Comparison of ENCODE assay signal across 9 cellular contexts in the genomic region with DNA sequence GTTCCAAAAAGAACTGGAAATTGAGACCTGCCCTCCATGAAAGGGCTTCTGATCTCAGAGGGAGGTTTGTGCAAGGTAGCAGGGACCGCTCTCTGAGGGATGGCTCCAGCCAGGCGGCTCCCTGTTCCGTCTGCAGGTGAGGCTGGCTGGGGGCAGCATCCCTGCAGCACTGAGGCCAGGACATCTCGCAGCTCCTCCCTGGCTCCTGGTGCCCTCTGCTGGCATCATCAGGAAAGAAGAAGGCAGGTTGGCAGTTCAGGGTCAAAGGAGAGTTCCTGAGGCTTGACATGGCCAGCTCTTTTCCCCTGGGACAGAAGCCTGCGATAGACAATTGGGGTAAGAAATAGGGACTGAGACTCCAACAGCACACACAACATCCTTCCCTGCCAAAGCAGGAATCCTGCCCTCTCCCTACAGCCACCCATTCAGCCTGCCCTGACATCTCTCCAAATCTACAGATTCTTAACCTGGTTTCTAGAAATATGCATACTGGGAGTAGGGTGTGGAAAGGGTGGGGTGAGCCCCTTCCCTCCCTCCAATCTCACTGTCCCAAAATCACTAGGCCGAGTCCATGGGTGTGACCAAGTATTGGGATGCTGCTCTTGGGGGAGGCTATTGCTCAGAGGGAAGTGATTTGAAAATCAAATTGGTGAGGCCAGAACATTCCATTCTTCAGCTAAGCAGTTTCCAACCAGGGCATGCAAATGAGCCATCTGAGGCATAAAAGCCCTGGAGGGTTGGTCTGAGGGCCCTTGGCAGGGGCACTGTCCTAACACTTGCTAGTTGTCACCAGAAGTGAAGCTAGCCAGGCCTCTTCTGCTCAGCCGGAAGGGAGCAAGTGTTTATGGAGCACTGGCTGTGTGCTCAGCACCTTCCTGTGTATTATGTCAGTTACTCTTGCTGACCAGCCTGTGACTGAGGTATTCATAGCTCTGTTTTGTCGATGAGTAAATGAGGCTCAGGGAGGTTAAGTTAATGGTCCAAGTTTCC.
DNase-seq lines count a peak whose midpoint lies in the region; ATAC-seq and TF ChIP-seq lines count a peak whose summit lies in the region.
"Had no signal": no experiment of that assay in that cellular context is flagged by ENCODE, and none has a peak within 500 bp of the region (broad histone marks: within the 10 kb centered on the region; RNA-seq: fewer than 3 reads in every experiment).

No MANE protein-coding gene starts in this region.

- H4K91ac ChIP-seq in IMR-90 (ENCODE audit: insufficient read depth, low read depth, low read length): no peak overlapping the region

- no peak overlapping the region for H3K4me3 ChIP-seq in IMR-90 (ENCODE audit: insufficient read depth, low read depth, low read length)
- H3K4me3 ChIP-seq in mammary epithelial cell (replicated peaks in 1 of 3; ENCODE audit: insufficient read depth in 1 of 3, low read depth in 2 of 3, low read length in 3 of 3): no peak overlapping the region
- H3K4me3 ChIP-seq in lung: no peak overlapping the region

- DNase-seq in COR-L47 (lab: John Stamatoyannopoulos, UW) (peak; percentile 8), IMR-90 (no peak), mammary epithelial cell (no peak), lung (ENCODE audit: low spot score) (peak; percentile 69), epidermal melanocyte (ENCODE audit: insufficient read length, low spot score) (no peak), T-helper 2 cell (no peak)
- DNase-seq: T-cell had no signal

- H3K9me1 ChIP-seq in IMR-90 (ENCODE audit: insufficient read depth, low read length): no peaks in the 10 kb centered on the region

- no peaks in the 10 kb centered on the region for H3K79me1 ChIP-seq in IMR-90 (ENCODE audit: low read depth in 1 of 2, low read length in 2 of 2)

- in situ Hi-C loops in IMR-90 (cut with MboI; ENCODE audit: low sequenced_read_pairs): loop anchor here (10.0 to 25.0 kb wide), 3 partner anchors 255 to 638 kb away; a partner anchor contains a TSS
- in situ Hi-C loops in mammary epithelial cell (cut with MboI; ENCODE audit: low sequenced_read_pairs in 2 of 2): loop anchor here (10.0 to 25.0 kb wide), 3 partner anchors 225 to 613 kb away; no protein-coding TSS in a partner anchor

- peak overlapping the region; percentile 62 for H2AFZ ChIP-seq in IMR-90 (replicated peaks; ENCODE audit: low read length, poor library complexity)
- peak overlapping the region; percentile 33 for H2AFZ ChIP-seq in mammary epithelial cell (ENCODE audit: low read depth, low read length)

- POLR2A ChIA-PET in IMR-90 (lab: Charles Lee; ENCODE audit: unreplicated experiment): no interaction called here

- no peak overlapping the region for H2AK5ac ChIP-seq in IMR-90 (ENCODE audit: low read depth, low read length)

- no peak overlapping the region for H3K4ac ChIP-seq in IMR-90 (ENCODE audit: low read depth, low read length)

- no peak overlapping the region for H3K4me2 ChIP-seq in IMR-90 (ENCODE audit: low read depth, low read length)
- H3K4me2 ChIP-seq in mammary epithelial cell (ENCODE audit: insufficient read depth, low read depth, low read length): no peak overlapping the region

- no peak overlapping the region for H2BK5ac ChIP-seq in IMR-90 (ENCODE audit: low read depth, low read length, poor library complexity, severe bottlenecking)

- dilution Hi-C loops in IMR-90 (cut with HindIII; ENCODE audit: low sequenced_read_pairs, unreplicated experiment) (no loop called here), mammary epithelial cell (cut with HindIII; ENCODE audit: low sequenced_read_pairs) (loop anchor here (5.0 to 25.0 kb wide), 2 partner anchors 88 to 213 kb away; no protein-coding TSS in a partner anchor)

- no peak overlapping the region for H2AK9ac ChIP-seq in IMR-90 (replicated peaks; ENCODE audit: low read depth, low read length, poor library complexity)

- no peak overlapping the region for H2BK15ac ChIP-seq in IMR-90 (ENCODE audit: low read depth, low read length)

- H2BK20ac ChIP-seq in IMR-90 (ENCODE audit: low read depth, low read length): no peak overlapping the region

- H3K4me1 ChIP-seq in IMR-90 (ENCODE audit: control insufficient read depth, insufficient read depth, low read length): no peaks in the 10 kb centered on the region
- H3K4me1 ChIP-seq in mammary epithelial cell (ENCODE audit: insufficient read depth, low read length): peaks cover under 1% of the 10 kb centered on the region
- H3K4me1 ChIP-seq in lung (ENCODE audit: control insufficient read depth in 2 of 2, insufficient read depth in 2 of 2, low read length in 2 of 2): no peaks in the 10 kb centered on the region

- no peak overlapping the region for H4K5ac ChIP-seq in IMR-90 (ENCODE audit: low read depth, low read length)

- ATAC-seq in IMR-90 (ENCODE audit: low read depth): no peak
- peak; percentile 63 for ATAC-seq in lung (ENCODE audit: insufficient read depth, low FRiP score)
- no peak for ATAC-seq in HG02610 (IDR thresholded peaks at IDR 0.05; ENCODE audit: unreplicated experiment)
- ATAC-seq in GM18868 (IDR thresholded peaks at IDR 0.05; ENCODE audit: unreplicated experiment): no peak
- ATAC-seq: T-cell had no signal

- H3K27ac ChIP-seq in IMR-90 (ENCODE audit: insufficient read depth, low read length) (no peak overlapping the region), mammary epithelial cell (ENCODE audit: insufficient read depth, low read depth, low read length) (no peak overlapping the region), lung (ENCODE audit: low read depth in 1 of 2, low read length in 1 of 2) (no peak overlapping the region)

- no peak overlapping the region for H2BK120ac ChIP-seq in IMR-90 (ENCODE audit: low read depth, low read length)

- TF ChIP-seq RAD21 in IMR-90 (IDR thresholded peaks at IDR 0.05; ENCODE audit: low read length): no peak; the same call in 1 of the 2 replicates

- BruUV-seq in IMR-90 (replicated peaks; lab: Mats Ljungman, UMichigan): no TSS peak
- no TSS peak for BruUV-seq in mammary epithelial cell (replicated peaks; lab: Mats Ljungman, UMichigan)

- H3K56ac ChIP-seq in IMR-90 (ENCODE audit: extremely low read depth, insufficient read depth, low read length): no peak overlapping the region

- H3K9me3 ChIP-seq in IMR-90 (ENCODE audit: control insufficient read depth, insufficient read depth, low read length) (no peaks in the 10 kb centered on the region), mammary epithelial cell (replicated peaks; ENCODE audit: insufficient read depth, low read length) (no peaks in the 10 kb centered on the region), lung (ENCODE audit: control insufficient read depth in 2 of 2, insufficient read depth in 1 of 2, low read length in 1 of 2) (peaks cover 0 to 2% of the 10 kb centered on the region in 2 donors)

- H3K36me3 ChIP-seq in IMR-90 (ENCODE audit: control insufficient read depth, insufficient read depth, low read length) (no peaks in the 10 kb centered on the region), mammary epithelial cell (ENCODE audit: insufficient read depth, low read length) (no peaks in the 10 kb centered on the region), lung (ENCODE audit: control insufficient read depth in 2 of 2, insufficient read depth in 2 of 2, low read length in 2 of 2) (no peaks in the 10 kb centered on the region)

- no peaks in the 10 kb centered on the region for H4K20me1 ChIP-seq in IMR-90 (ENCODE audit: insufficient read depth, low read length)
- no peaks in the 10 kb centered on the region for H4K20me1 ChIP-seq in mammary epithelial cell (ENCODE audit: insufficient read depth, low read length)

- H3K9ac ChIP-seq in IMR-90 (ENCODE audit: low read depth, low read length) (no peak overlapping the region), mammary epithelial cell (ENCODE audit: insufficient read depth, low read length) (no peak overlapping the region)

- H3K14ac ChIP-seq in IMR-90 (replicated peaks; ENCODE audit: low read depth, low read length): no peak overlapping the region

- CTCF ChIA-PET in IMR-90 (lab: Yijun Ruan, JAX): interaction anchor here (0.6 kb wide), 2 partner anchors 390 to 650 kb away, joined by 3 to 4 read pairs; no protein-coding TSS in a partner anchor
- CTCF ChIA-PET in mammary epithelial cell (lab: Charles Lee; ENCODE audit: low non-redundant PET): no interaction called here

- H3K79me2 ChIP-seq in mammary epithelial cell (ENCODE audit: insufficient read depth, low read length): no peaks in the 10 kb centered on the region

- intact Hi-C loops in IMR-90 (cut with micrococcal nuclease) (loop anchor here (10.0 kb wide), 1 partner anchor 645 kb away; no protein-coding TSS in a partner anchor), mammary epithelial cell (cut with micrococcal nuclease) (loop anchor here (5.0 to 10.0 kb wide), 3 partner anchors 73 to 645 kb away; no protein-coding TSS in a partner anchor)

- no peak overlapping the region for H4K8ac ChIP-seq in IMR-90 (ENCODE audit: low read depth in 2 of 2, low read length in 2 of 2)

- peaks cover 61% of the 10 kb centered on the region for H3K27me3 ChIP-seq in IMR-90 (ENCODE audit: control insufficient read depth, insufficient read depth, low read length)
- H3K27me3 ChIP-seq in mammary epithelial cell (ENCODE audit: insufficient read depth, low read length): no peaks in the 10 kb centered on the region
- no peaks in the 10 kb centered on the region for H3K27me3 ChIP-seq in lung (ENCODE audit: control insufficient read depth, insufficient read depth)

- 67% methylated on average over 1 of the region's 8 CpGs; no CpG with 5 or more reads in 1 of the 2 experiments for WGBS in IMR-90 (ENCODE audit: extremely low coverage in 2 of 2, insufficient read length in 1 of 2), 2 experiments
- 71% methylated on average over 8 of the region's 8 CpGs for WGBS in mammary epithelial cell (ENCODE audit: low coverage, missing lambda C conversion rate)
- WGBS in lung, 2 donors: 57 to 64% methylated on average over 8 of the region's 8 CpGs

- TF ChIP-seq CTCF in IMR-90 (conservative IDR thresholded peaks at IDR 0.05; ENCODE audit: low read depth, low read length) (peak; percentile 30; the same call in 1 of the 2 replicates), mammary epithelial cell (conservative IDR thresholded peaks at IDR 0.05 in 1 of 2, IDR thresholded peaks at IDR 0.05 in 1 of 2; ENCODE audit: extremely low read depth in 1 of 2, insufficient read depth in 1 of 2, low read depth in 1 of 2, low read length in 2 of 2) (peak; percentile 67 to 73), lung (IDR thresholded peaks at IDR 0.05; ENCODE audit: control extremely low read depth, extremely low read depth) (no peak)

- H3K18ac ChIP-seq in IMR-90 (ENCODE audit: low read depth, low read length): no peak overlapping the region

- no peak overlapping the region for H3K23ac ChIP-seq in IMR-90 (ENCODE audit: low read depth, low read length)

- no peak for TF ChIP-seq POLR2A in IMR-90 (IDR thresholded peaks at IDR 0.05; ENCODE audit: low read depth, low read length)

TF ChIP-seq in IMR-90, 13 proteins besides CTCF, POLR2A, EP300 and RAD21 (continues in another document):
- TF ChIP-seq, protein P1, sequence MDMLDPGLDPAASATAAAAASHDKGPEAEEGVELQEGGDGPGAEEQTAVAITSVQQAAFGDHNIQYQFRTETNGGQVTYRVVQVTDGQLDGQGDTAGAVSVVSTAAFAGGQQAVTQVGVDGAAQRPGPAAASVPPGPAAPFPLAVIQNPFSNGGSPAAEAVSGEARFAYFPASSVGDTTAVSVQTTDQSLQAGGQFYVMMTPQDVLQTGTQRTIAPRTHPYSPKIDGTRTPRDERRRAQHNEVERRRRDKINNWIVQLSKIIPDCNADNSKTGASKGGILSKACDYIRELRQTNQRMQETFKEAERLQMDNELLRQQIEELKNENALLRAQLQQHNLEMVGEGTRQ (IDR thresholded peaks at IDR 0.05; ENCODE audit: low read depth, low read length): no peak

Comparison
In these comparisons a context has a peak if more than half of its experiments do, and no peak if none do; other contexts are left out.
1. DNase-seq: peak in COR-L47 (single experiment) and lung (single experiment); none in IMR-90 (single experiment), mammary epithelial cell (single experiment), epidermal melanocyte (single experiment) and T-helper 2 cell (0 of 5).